In genomic region chr3:66220602-66221377, GRCh38 we compare ENCODE assay signal across 1 cellular context.
TF ChIP-seq lines count a peak whose summit lies in the region.

SLC25A26 (plus strand) TSS chr3:66221001; CDS start chr3:66221095, 94 bp downstream.

TF ChIP-seq in GM12878, 131 proteins besides CTCF, POLR2A, EP300 and RAD21 (continued from another document and continues in another):
- TF ChIP-seq IRF5 (IDR thresholded peaks at IDR 0.05; ENCODE audit: borderline replicate concordance) (peak; percentile 63), SREBF1 (IDR thresholded peaks at IDR 0.05; ENCODE audit: low read length) (no peak), CBX3 (IDR thresholded peaks at IDR 0.05; ENCODE audit: borderline replicate concordance, low read depth) (no peak), RAD51 (IDR thresholded peaks at IDR 0.05) (peak; percentile 98), CHD2 (IDR thresholded peaks at IDR 0.05; ENCODE audit: borderline replicate concordance, low read depth, low read length) (peak; percentile 98), TCF3 (IDR thresholded peaks at IDR 0.05; ENCODE audit: borderline replicate concordance, insufficient read depth, low read depth, low read length) (peak; percentile 61; the same call in 1 of the 2 replicates), HCFC1 (IDR thresholded peaks at IDR 0.05; ENCODE audit: low read length) (peak; percentile 65), TCF7 (IDR thresholded peaks at IDR 0.05; ENCODE audit: borderline replicate concordance) (no peak), CHD4 (IDR thresholded peaks at IDR 0.05) (no peak), CUX1 (IDR thresholded peaks at IDR 0.05; ENCODE audit: insufficient replicate concordance, low read depth, low read length) (no peak), RUNX3 (IDR thresholded peaks at IDR 0.05; ENCODE audit: low read length) (peak; percentile 85), BHLHE40 (IDR thresholded peaks at IDR 0.05; ENCODE audit: borderline replicate concordance in 1 of 2, low read depth in 2 of 2, low read length in 1 of 2) (peak; percentile 100), CREM (IDR thresholded peaks at IDR 0.05; ENCODE audit: low read depth) (peak; percentile 90), IKZF1 (conservative IDR thresholded peaks at IDR 0.05) (peak; percentile 64), NKRF (conservative IDR thresholded peaks at IDR 0.05) (peak; percentile 97), KAT2A (conservative IDR thresholded peaks at IDR 0.05; ENCODE audit: control insufficient read depth, low read depth, low read length) (no peak), SMC3 (IDR thresholded peaks at IDR 0.05; ENCODE audit: borderline replicate concordance, low read length) (no peak), TCF12 (IDR thresholded peaks at IDR 0.05; ENCODE audit: low read depth, low read length) (peak; percentile 79), SMAD5 (IDR thresholded peaks at IDR 0.05; ENCODE audit: low read depth) (peak; percentile 36; the same call in 1 of the 2 replicates), CREB1 (IDR thresholded peaks at IDR 0.05; ENCODE audit: low read depth) (peak; percentile 92), ELK1 (IDR thresholded peaks at IDR 0.05; ENCODE audit: low read depth, low read length) (0 out of 2 replicates have a peak, but pooled peaks have one; percentile 55), FOS (IDR thresholded peaks at IDR 0.05; ENCODE audit: borderline replicate concordance, extremely low read depth, insufficient read length) (no peak), POLR2AphosphoS2 (IDR thresholded peaks at IDR 0.05; ENCODE audit: low read depth, low read length) (no peak), PML (IDR thresholded peaks at IDR 0.05; ENCODE audit: low read length) (peak; percentile 41; the same call in 1 of the 2 replicates), IRF3 (IDR thresholded peaks at IDR 0.05) (0 out of 2 replicates have a peak, but pooled peaks have one; percentile 15), NBN (IDR thresholded peaks at IDR 0.05) (peak; percentile 81), RCOR1 (conservative IDR thresholded peaks at IDR 0.05; ENCODE audit: low read depth, low read length) (peak; percentile 41; the same call in 1 of the 2 replicates), SP1 (IDR thresholded peaks at IDR 0.05; ENCODE audit: low read depth, low read length) (peak; percentile 13), E2F8 (IDR thresholded peaks at IDR 0.05; ENCODE audit: low read depth, partially characterized antibody) (no peak), ASH2L (IDR thresholded peaks at IDR 0.05; ENCODE audit: borderline replicate concordance, low read depth) (peak; percentile 60; the same call in 1 of the 2 replicates), HDAC6 (IDR thresholded peaks at IDR 0.05; ENCODE audit: unreplicated experiment) (no peak), RELB (IDR thresholded peaks at IDR 0.05; ENCODE audit: low read depth) (peak; percentile 88), CEBPZ (IDR thresholded peaks at IDR 0.05; ENCODE audit: low read depth, low read length) (no peak), BRCA1 (IDR thresholded peaks at IDR 0.05; ENCODE audit: low read depth, low read length) (peak; percentile 78), NR2C1 (IDR thresholded peaks at IDR 0.05) (peak; percentile 90), ZNF274 (IDR thresholded peaks at IDR 0.05; ENCODE audit: insufficient read depth, insufficient read length) (no peak), POLR2AphosphoS5 (IDR thresholded peaks at IDR 0.05; ENCODE audit: low read length) (peak; percentile 88), FOXK2 (IDR thresholded peaks at IDR 0.05) (peak; percentile 94), NR2C2 (IDR thresholded peaks at IDR 0.05; ENCODE audit: borderline replicate concordance, control insufficient read depth, insufficient read length, low read depth) (no peak), LARP7 (IDR thresholded peaks at IDR 0.05) (0 out of 2 replicates have a peak, but pooled peaks have one; percentile 41), ZZZ3 (IDR thresholded peaks at IDR 0.05; ENCODE audit: control insufficient read depth, insufficient read length, low read depth) (no peak), PKNOX1 (IDR thresholded peaks at IDR 0.05) (peak; percentile 48; the same call in 1 of the 2 replicates)
